In the genomic region with DNA sequence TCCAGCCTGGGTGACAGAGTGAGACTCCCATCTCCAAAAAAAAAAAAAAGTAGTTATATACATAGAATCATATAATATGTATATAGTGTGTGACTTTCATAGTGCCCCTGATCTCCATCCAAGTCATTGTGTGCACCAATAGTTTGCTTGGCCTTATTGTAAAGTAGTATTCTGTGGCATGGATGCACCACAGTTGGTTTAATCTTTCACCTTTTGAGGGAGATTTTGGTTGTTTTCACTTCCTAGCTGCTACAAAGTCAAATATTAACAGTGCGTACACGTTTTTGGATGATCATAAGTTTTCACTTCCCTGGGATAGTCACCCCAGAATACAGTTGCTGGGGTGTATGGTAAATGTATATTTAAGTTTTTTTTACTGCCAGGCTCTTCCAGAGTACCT, we compare ENCODE assay signal across 18 cellular contexts.
DNase-seq lines count a peak whose midpoint lies in the region; ATAC-seq and TF ChIP-seq lines count a peak whose summit lies in the region.
"Had no signal": no experiment of that assay in that cellular context is flagged by ENCODE, and none has a peak within 500 bp of the region (broad histone marks: within the 10 kb centered on the region; RNA-seq: fewer than 3 reads in every experiment).

No MANE protein-coding gene starts in this region.

- no peak for TF ChIP-seq CTCF in vagina (IDR thresholded peaks at IDR 0.05)

- no peak for DNase-seq in activated CD8-positive, alpha-beta memory T cell treated with anti-CD3 and anti-CD28 coated beads, Interleukin-2, amount 50 U/mL, for 4 hours
- DNase-seq in NCI-H1092 (lab: John Stamatoyannopoulos, UW) (no peak), vagina (ENCODE audit: extremely low spot score in 2 of 2) (no peak)
- DNase-seq: activated CD4-positive, alpha-beta T cell treated with anti-CD3 and anti-CD28 coated beads for 1 hour; activated CD8-positive, alpha-beta memory T cell treated with anti-CD3 and anti-CD28 coated beads, Interleukin-2, amount 50 U/mL, for 48 hours; activated naive CD4-positive, alpha-beta T cell treated with Interleukin-2 at 50 U/mL for 16 hours; CD4-positive, alpha-beta memory T cell; EL; mesendoderm; NCI-H1048; NCI-H2227 treated with DMSO at 0.1 percent for 48 hours; SJCRH30; testis had no signal

- no peaks in the 10 kb centered on the region for H3K4me1 ChIP-seq in vagina

- no peaks in the 10 kb centered on the region for H3K27me3 ChIP-seq in vagina
- H3K27me3 ChIP-seq: SJCRH30, testis had no signal

- no peak overlapping the region for H3K4me3 ChIP-seq in vagina
- H3K4me3 ChIP-seq: SJCRH30, testis had no signal

- H3K9me3 ChIP-seq in vagina: no peaks in the 10 kb centered on the region
- H3K9me3 ChIP-seq: SJCRH30, testis had no signal

- intact Hi-C loops in vagina (cut with DNase I): no loop called here

- no peak overlapping the region for H3K27ac ChIP-seq in vagina
- H3K27ac ChIP-seq: SJCRH30, testis had no signal

- H3K36me3 ChIP-seq in vagina: no peaks in the 10 kb centered on the region
- H3K36me3 ChIP-seq: SJCRH30 had no signal

- peak; percentile 89 for ATAC-seq in GM18508 (IDR thresholded peaks at IDR 0.05; ENCODE audit: insufficient read depth, unreplicated experiment)
- ATAC-seq in GM19463 (IDR thresholded peaks at IDR 0.05; ENCODE audit: unreplicated experiment): peak; percentile 69
- peak; percentile 90 for ATAC-seq in HG02623 (IDR thresholded peaks at IDR 0.05; ENCODE audit: unreplicated experiment)
- peak; percentile 80 for ATAC-seq in HG03196 (IDR thresholded peaks at IDR 0.05; ENCODE audit: unreplicated experiment)
- ATAC-seq in GM18517 (IDR thresholded peaks at IDR 0.05; ENCODE audit: unreplicated experiment): no peak

- no peak for TF ChIP-seq POLR2A in vagina (IDR thresholded peaks at IDR 0.05)
